In genomic region chr14:32595496-32595895, GRCh38 we compare ENCODE assay signal across 26 cellular contexts.
"Had no signal": no experiment of that assay in that cellular context is flagged by ENCODE, and none has a peak within 500 bp of the region (broad histone marks: within the 10 kb centered on the region; RNA-seq: fewer than 3 reads in every experiment).

No MANE protein-coding gene starts in this region.

- H3K4me1 ChIP-seq: lower lobe of right lung, pancreas had no signal

- DNase-seq: activated CD4-positive, alpha-beta T cell treated with anti-CD3 and anti-CD28 coated beads, Interleukin-2, amount 50 U/mL, for 4 hours; activated CD8-positive, alpha-beta memory T cell treated with anti-CD3 and anti-CD28 coated beads for 24 hours; activated CD8-positive, alpha-beta memory T cell treated with anti-CD3 and anti-CD28 coated beads, Interleukin-2, amount 50 U/mL, for 4 hours; activated T-cell treated with anti-CD3 and anti-CD28 coated beads, Interleukin-2, amount 50 U/mL, for 24 hours; adrenal gland; cerebellar nuclear complex; effector CD4-positive, alpha-beta T cell; immature natural killer cell; lower lobe of right lung; naive thymus-derived CD8-positive, alpha-beta T cell; pancreas; psoas muscle; stimulated activated CD4-positive, alpha-beta T cell treated with anti-CD3 and anti-CD28 coated beads, Interleukin-2, amount 100 ng/mL, for 24 hours; T-helper 1 cell had no signal

- ATAC-seq: activated naive CD4-positive, alpha-beta T cell treated with anti-CD3 and anti-CD28 coated beads, Interleukin-2, amount 50 U/mL, for 72 hours; activated T-helper 17 cell treated with anti-CD3 and anti-CD28 coated beads, Interleukin-2, amount 50 U/mL, for 72 hours; left lobe of liver; lower lobe of right lung; naive thymus-derived CD8-positive, alpha-beta T cell; pancreas; psoas muscle; stimulated activated memory B cell treated with anti-CD40 and anti-IgM and Interleukin-4, amounts not matched to agents 10 μg/mL and 1 μg/mL and 100 μg/mL, for 72 hours; WTC11 had no signal

- H3K27ac Mint-ChIP-seq: activated naive CD4-positive, alpha-beta T cell treated with anti-CD3 and anti-CD28 coated beads, Interleukin-2, amount 50 U/mL, for 72 hours; activated T-cell treated with anti-CD3 and anti-CD28 coated beads, Interleukin-2, amount 50 U/mL, for 24 hours; activated T-helper 17 cell treated with anti-CD3 and anti-CD28 coated beads, Interleukin-2, amount 50 U/mL, for 72 hours; immature natural killer cell; naive thymus-derived CD8-positive, alpha-beta T cell; stimulated activated memory B cell treated with anti-CD40 and anti-IgM and Interleukin-4, amounts not matched to agents 10 μg/mL and 1 μg/mL and 100 μg/mL, for 72 hours; WTC11 had no signal

- H3K4me1 Mint-ChIP-seq: activated T-helper 17 cell treated with anti-CD3 and anti-CD28 coated beads, Interleukin-2, amount 50 U/mL, for 72 hours; immature natural killer cell; naive thymus-derived CD8-positive, alpha-beta T cell; stimulated activated memory B cell treated with anti-CD40 and anti-IgM and Interleukin-4, amounts not matched to agents 10 μg/mL and 1 μg/mL and 100 μg/mL, for 72 hours; WTC11 had no signal

- H3K4me3 ChIP-seq: adrenal gland, lower lobe of right lung, pancreas, psoas muscle, right atrium auricular region, skin epidermis, vagina had no signal

- H3K9me3 Mint-ChIP-seq: activated naive CD4-positive, alpha-beta T cell treated with anti-CD3 and anti-CD28 coated beads, Interleukin-2, amount 50 U/mL, for 72 hours; activated T-cell treated with anti-CD3 and anti-CD28 coated beads, Interleukin-2, amount 50 U/mL, for 24 hours; activated T-helper 17 cell treated with anti-CD3 and anti-CD28 coated beads, Interleukin-2, amount 50 U/mL, for 72 hours; stimulated activated memory B cell treated with anti-CD40 and anti-IgM and Interleukin-4, amounts not matched to agents 10 μg/mL and 1 μg/mL and 100 μg/mL, for 72 hours; type B pancreatic cell; WTC11 had no signal

- H3K9me3 ChIP-seq: adrenal gland, lower lobe of right lung, pancreas, psoas muscle, right atrium auricular region, vagina had no signal

- H3K36me3 ChIP-seq: adrenal gland, lower lobe of right lung, pancreas, right atrium auricular region, vagina had no signal

- H3K36me3 Mint-ChIP-seq: activated naive CD4-positive, alpha-beta T cell treated with anti-CD3 and anti-CD28 coated beads, Interleukin-2, amount 50 U/mL, for 72 hours; immature natural killer cell; naive thymus-derived CD8-positive, alpha-beta T cell; stimulated activated memory B cell treated with anti-CD40 and anti-IgM and Interleukin-4, amounts not matched to agents 10 μg/mL and 1 μg/mL and 100 μg/mL, for 72 hours; type B pancreatic cell; WTC11 had no signal

- H3K4me3 Mint-ChIP-seq: activated T-cell treated with anti-CD3 and anti-CD28 coated beads, Interleukin-2, amount 50 U/mL, for 24 hours; activated T-helper 17 cell treated with anti-CD3 and anti-CD28 coated beads, Interleukin-2, amount 50 U/mL, for 72 hours; immature natural killer cell; naive thymus-derived CD8-positive, alpha-beta T cell; stimulated activated memory B cell treated with anti-CD40 and anti-IgM and Interleukin-4, amounts not matched to agents 10 μg/mL and 1 μg/mL and 100 μg/mL, for 72 hours; type B pancreatic cell; WTC11 had no signal

- H3K27ac ChIP-seq: adrenal gland, foreskin keratinocyte, lower lobe of right lung, pancreas, psoas muscle, right atrium auricular region, vagina had no signal

- FAIRE-seq: bronchial epithelial cell, endometrium, pancreas had no signal

- H3K27me3 ChIP-seq: adrenal gland, foreskin keratinocyte, pancreas, right atrium auricular region, vagina had no signal

- H3K27me3 Mint-ChIP-seq: activated T-cell treated with anti-CD3 and anti-CD28 coated beads, Interleukin-2, amount 50 U/mL, for 24 hours; stimulated activated memory B cell treated with anti-CD40 and anti-IgM and Interleukin-4, amounts not matched to agents 10 μg/mL and 1 μg/mL and 100 μg/mL, for 72 hours had no signal
